ENCODE assay signal across 1 cellular context in genomic region chr10:47287365-47287802, GRCh38.
TF ChIP-seq lines count a peak whose summit lies in the region.

No MANE protein-coding gene starts in this region.

TF ChIP-seq in IMR-90, 13 proteins besides CTCF, POLR2A, EP300 and RAD21 (continued from another document):
- no peak for TF ChIP-seq USF2 (IDR thresholded peaks at IDR 0.05; ENCODE audit: low read depth, low read length)
- TF ChIP-seq NFE2L2 (IDR thresholded peaks at IDR 0.05; ENCODE audit: low read depth, low read length) = no peak
- TF ChIP-seq CHD1 (IDR thresholded peaks at IDR 0.05; ENCODE audit: low read depth, low read length) = no peak
- no peak for TF ChIP-seq RFX5 (IDR thresholded peaks at IDR 0.05; ENCODE audit: low read depth, low read length)
- TF ChIP-seq CEBPB (IDR thresholded peaks at IDR 0.05; ENCODE audit: low read depth, low read length) = no peak
- no peak for TF ChIP-seq MAZ (IDR thresholded peaks at IDR 0.05; ENCODE audit: borderline replicate concordance, low read depth, low read length)
- no peak for TF ChIP-seq ELK1 (IDR thresholded peaks at IDR 0.05; ENCODE audit: borderline replicate concordance, low read depth, low read length)
- no peak for TF ChIP-seq BHLHE40 (IDR thresholded peaks at IDR 0.05; ENCODE audit: low read depth, low read length)
- TF ChIP-seq MAFK (IDR thresholded peaks at IDR 0.05; ENCODE audit: low read depth, low read length) = no peak
- no peak for TF ChIP-seq MXI1 (IDR thresholded peaks at IDR 0.05; ENCODE audit: borderline replicate concordance, low read depth, low read length)
- no peak for TF ChIP-seq RCOR1 (IDR thresholded peaks at IDR 0.05; ENCODE audit: insufficient replicate concordance, low read length)
TF ChIP-seq in IMR-90: peak in this region for 0.
